In the genomic region with DNA sequence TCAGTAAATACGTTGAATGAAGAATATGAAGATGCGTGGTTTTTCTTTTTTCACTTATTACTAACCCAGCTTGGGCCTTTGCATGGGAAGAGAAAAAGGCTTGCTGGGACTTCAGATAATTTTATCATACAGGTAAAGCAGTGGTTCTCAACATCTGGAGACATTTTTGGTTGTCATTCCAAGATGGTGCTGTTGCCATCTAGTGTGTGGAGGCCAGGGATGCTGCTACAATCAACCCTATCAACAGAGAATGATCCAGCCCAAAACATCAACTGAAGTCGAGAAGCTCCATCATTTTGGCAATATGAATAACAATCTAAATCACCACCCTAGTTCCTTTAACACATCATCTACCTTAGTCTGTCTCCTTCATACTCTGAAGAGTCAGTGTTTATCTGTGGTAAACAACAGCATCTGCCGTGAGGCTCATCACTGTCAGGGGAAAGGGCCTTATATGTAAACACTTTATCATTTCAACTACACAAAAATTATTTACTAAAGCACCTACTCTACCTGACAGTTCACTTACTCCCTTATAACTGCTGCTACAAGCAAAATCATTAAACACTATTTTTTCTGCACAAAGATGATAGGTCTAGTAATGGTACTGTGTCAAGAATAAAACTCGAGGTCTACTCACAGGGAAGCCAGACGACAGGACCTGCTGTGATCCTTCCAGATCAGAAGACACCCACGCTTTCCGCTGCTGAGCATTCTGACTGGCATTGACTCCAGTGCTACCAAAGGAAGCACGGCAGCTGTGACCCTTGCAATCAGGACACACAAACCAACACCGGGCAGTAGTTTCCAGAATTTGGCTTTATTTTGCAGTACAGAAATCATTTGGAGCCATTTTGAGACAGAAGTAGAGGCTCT, we compare ENCODE assay signal across 1 cellular context.
TF ChIP-seq lines count a peak whose summit lies in the region.

No MANE protein-coding gene starts in this region.

TF ChIP-seq in WTC11, 78 proteins besides CTCF, POLR2A, EP300 and RAD21 (continued from another document):
- TF ChIP-seq ZNF425 (CRISPR knock-in tag; conservative IDR thresholded peaks at IDR 0.05) (no peak), ZNF416 (CRISPR knock-in tag; IDR thresholded peaks at IDR 0.05) (no peak)
